In the genomic region with DNA sequence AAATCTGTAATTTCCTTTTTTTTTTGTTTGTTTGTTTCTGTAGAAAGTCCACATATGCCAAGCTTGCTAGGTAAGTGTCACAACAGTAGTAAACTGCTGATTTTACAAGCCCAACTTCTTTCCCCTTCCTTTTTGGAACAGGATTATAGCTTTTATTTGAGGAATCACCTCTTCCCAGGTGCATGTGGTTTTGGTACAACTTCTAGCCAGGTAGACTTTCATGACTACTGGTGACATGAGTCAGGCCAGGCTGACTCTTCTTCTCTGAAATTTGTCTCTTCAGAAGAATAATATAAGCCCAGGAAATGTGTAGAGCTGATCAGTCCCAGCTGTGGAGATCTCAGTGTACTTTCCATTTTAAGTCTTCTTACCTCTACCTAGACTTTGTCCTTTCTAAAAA, we compare ENCODE assay signal across 29 cellular contexts.
"Had no signal": no experiment of that assay in that cellular context is flagged by ENCODE, and none has a peak within 500 bp of the region (broad histone marks: within the 10 kb centered on the region; RNA-seq: fewer than 3 reads in every experiment).

No MANE protein-coding gene starts in this region.

- H3K9ac ChIP-seq: parathyroid adenoma had no signal

- H3K4me1 ChIP-seq: gastroesophageal sphincter, heart right ventricle, parathyroid adenoma, tibial nerve, upper lobe of left lung had no signal

- H3K27me3 Mint-ChIP-seq: effector memory CD8-positive, alpha-beta T cell; naive B cell; natural killer cell treated with Interleukin-12 subunit alpha and Interleukin-12 subunit beta and Interleukin-15 and Interleukin-18, amount 100 ng/mL, for 72 hours; progenitor cell of endocrine pancreas; stimulated activated naive CD8-positive, alpha-beta T cell treated with anti-CD3 and anti-CD28 coated beads, Interleukin-15, amount 100 ng/mL, for 72 hours had no signal

- H3K36me3 Mint-ChIP-seq: immature natural killer cell; mesothelial cell of epicardium; naive B cell; natural killer cell treated with Interleukin-12 subunit alpha and Interleukin-12 subunit beta and Interleukin-15 and Interleukin-18, amount 100 ng/mL, for 72 hours had no signal

- H3K9me3 Mint-ChIP-seq: mesothelial cell of epicardium, neural crest cell had no signal

- H3K4me1 Mint-ChIP-seq: immature natural killer cell; mesothelial cell of epicardium; naive B cell; stimulated activated naive CD8-positive, alpha-beta T cell treated with anti-CD3 and anti-CD28 coated beads, Interleukin-15, amount 100 ng/mL, for 72 hours had no signal

- H3K4me3 Mint-ChIP-seq: effector memory CD8-positive, alpha-beta T cell; immature natural killer cell; mesothelial cell of epicardium; naive B cell; natural killer cell treated with Interleukin-12 subunit alpha and Interleukin-12 subunit beta and Interleukin-15 and Interleukin-18, amount 100 ng/mL, for 72 hours; neural crest cell; stimulated activated naive CD8-positive, alpha-beta T cell treated with anti-CD3 and anti-CD28 coated beads, Interleukin-15, amount 100 ng/mL, for 72 hours had no signal

- H2AFZ ChIP-seq: parathyroid adenoma had no signal

- H3K27ac ChIP-seq: gastroesophageal sphincter, heart right ventricle, parathyroid adenoma, thoracic aorta, tibial nerve, upper lobe of left lung had no signal

- ATAC-seq: effector memory CD8-positive, alpha-beta T cell; esophagus mucosa; gastroesophageal sphincter; heart right ventricle; mucosa of descending colon; natural killer cell treated with Interleukin-12 subunit alpha and Interleukin-12 subunit beta and Interleukin-15 and Interleukin-18, amount 100 ng/mL, for 72 hours; sciatic nerve; stimulated activated naive CD8-positive, alpha-beta T cell treated with anti-CD3 and anti-CD28 coated beads, Interleukin-15, amount 100 ng/mL, for 72 hours had no signal

- H3K79me2 ChIP-seq: parathyroid adenoma had no signal

- H3K4me3 ChIP-seq: gastroesophageal sphincter, heart right ventricle, lung, mucosa of descending colon, smooth muscle cell, thoracic aorta, tibial nerve, upper lobe of left lung had no signal

- H3K27ac Mint-ChIP-seq: effector memory CD8-positive, alpha-beta T cell; immature natural killer cell; mesothelial cell of epicardium; naive B cell; natural killer cell treated with Interleukin-12 subunit alpha and Interleukin-12 subunit beta and Interleukin-15 and Interleukin-18, amount 100 ng/mL, for 72 hours; progenitor cell of endocrine pancreas; stimulated activated naive CD8-positive, alpha-beta T cell treated with anti-CD3 and anti-CD28 coated beads, Interleukin-15, amount 100 ng/mL, for 72 hours had no signal

- H3K27me3 ChIP-seq: gastroesophageal sphincter, heart right ventricle, tibial nerve, upper lobe of left lung had no signal

- H3K9me3 ChIP-seq: gastroesophageal sphincter, heart right ventricle, mucosa of descending colon, thoracic aorta, tibial nerve, upper lobe of left lung had no signal

- H3K36me3 ChIP-seq: gastroesophageal sphincter, heart right ventricle, thoracic aorta, tibial nerve, upper lobe of left lung had no signal

- H3K4me2 ChIP-seq: smooth muscle cell had no signal

- DNase-seq: cerebellar nuclear complex; cortex of kidney; effector memory CD8-positive, alpha-beta T cell; heart right ventricle; hypothalamus; immature natural killer cell; islet precursor cell; mesenchymal stem cell; mucosa of descending colon; naive B cell; stimulated activated CD4-positive, alpha-beta T cell treated with anti-CD3 and anti-CD28 coated beads, Interleukin-12 subunit alpha, Interleukin-12 subunit beta, amount 100 ng/mL, for 4 hours; stimulated activated CD4-positive, alpha-beta T cell treated with anti-CD3 and anti-CD28 coated beads, Interleukin-1b, Interleukin-23, amount 100 ng/mL, for 48 hours; stimulated activated CD4-positive, alpha-beta T cell treated with anti-CD3 and anti-CD28 coated beads, Interleukin-4, amount 100 ng/mL, for 1 hour; stimulated activated CD8-positive, alpha-beta memory T cell treated with anti-CD3 and anti-CD28 coated beads, Interleukin-4, amount 100 ng/mL, for 48 hours; stimulated activated naive CD4-positive, alpha-beta T cell; stimulated activated naive CD8-positive, alpha-beta T cell treated with anti-CD3 and anti-CD28 coated beads, Interleukin-15, amount 100 ng/mL, for 72 hours; upper lobe of left lung had no signal
